ENCODE assay signal across 10 cellular contexts in the genomic region with DNA sequence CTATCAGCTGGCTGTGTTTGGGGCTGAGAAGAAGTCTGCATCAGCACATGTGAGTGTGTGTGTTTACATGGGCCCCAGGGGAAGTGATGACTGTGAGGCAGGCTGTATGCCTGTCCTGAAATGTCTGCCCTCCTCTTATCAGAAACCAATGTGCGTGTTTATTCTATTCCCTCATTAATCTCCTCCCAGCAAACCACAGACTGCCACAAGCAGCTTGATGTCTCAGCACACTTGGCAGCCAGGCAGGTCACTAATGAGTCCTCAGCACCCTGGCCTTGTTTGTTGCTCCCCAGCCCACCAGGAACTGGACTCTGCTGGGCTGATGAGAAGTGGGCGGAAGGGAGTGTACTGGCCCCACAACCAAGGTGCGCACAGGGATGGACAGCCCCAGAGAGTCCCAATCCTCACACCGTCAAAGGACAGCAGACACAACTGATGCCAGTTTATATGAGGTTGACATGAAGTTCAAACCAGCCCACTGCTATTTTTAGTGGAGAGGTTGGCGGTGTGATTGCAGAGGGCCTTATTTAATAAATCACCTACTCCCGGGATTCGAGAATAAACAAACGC.
DNase-seq lines count a peak whose midpoint lies in the region; ATAC-seq and TF ChIP-seq lines count a peak whose summit lies in the region.
"Had no signal": no experiment of that assay in that cellular context is flagged by ENCODE, and none has a peak within 500 bp of the region (broad histone marks: within the 10 kb centered on the region; RNA-seq: fewer than 3 reads in every experiment).

No MANE protein-coding gene starts in this region.

- intact Hi-C loops in left cardiac atrium (cut with DNase I), result no loop called here

- DNase-seq in A172 (ENCODE audit: low spot score), result peak; percentile 68
- peak; percentile 39 for DNase-seq in ELR (ENCODE audit: low read depth)
- DNase-seq in SHP77 (lab: John Stamatoyannopoulos, UW), result peak; percentile 33 to 39
- DNase-seq in left cardiac atrium, result peak; percentile 21
- DNase-seq in GM13976 (ENCODE audit: low spot score), result no peak
- no peak for DNase-seq in activated naive CD8-positive, alpha-beta T cell treated with anti-CD3 and anti-CD28 coated beads for 36 hours
- DNase-seq in activated effector memory CD4-positive, alpha-beta T cell treated with Interleukin-2 at 50 U/mL for 16 hours, result no peak
- DNase-seq: Caco-2, NCI-H226 had no signal

- no peak overlapping the region for H3K27ac Mint-ChIP-seq in activated naive CD8-positive, alpha-beta T cell treated with anti-CD3 and anti-CD28 coated beads for 36 hours

- in situ Hi-C loops in GM13976 (cut with MboI; ENCODE audit: low sequenced_read_pairs, unreplicated experiment), result no loop called here

- no peaks in the 10 kb centered on the region for H3K36me3 Mint-ChIP-seq in activated naive CD8-positive, alpha-beta T cell treated with anti-CD3 and anti-CD28 coated beads for 36 hours

- peaks cover under 1% of the 10 kb centered on the region for H3K9me3 Mint-ChIP-seq in activated naive CD8-positive, alpha-beta T cell treated with anti-CD3 and anti-CD28 coated beads for 36 hours

- no peak for TF ChIP-seq CTCF in GM13976 (IDR thresholded peaks at IDR 0.05; ENCODE audit: borderline replicate concordance, control extremely low read depth, extremely low read depth, insufficient read depth, missing control alignments)

- H3K4me3 Mint-ChIP-seq in activated naive CD8-positive, alpha-beta T cell treated with anti-CD3 and anti-CD28 coated beads for 36 hours, result no peak overlapping the region

- H3K27me3 Mint-ChIP-seq in activated naive CD8-positive, alpha-beta T cell treated with anti-CD3 and anti-CD28 coated beads for 36 hours, result no peaks in the 10 kb centered on the region

- ATAC-seq in left cardiac atrium, result peak in 1 of 2 donors; percentile 17
- no peak for ATAC-seq in GM18867 (IDR thresholded peaks at IDR 0.05; ENCODE audit: unreplicated experiment)

- H3K4me1 Mint-ChIP-seq in activated naive CD8-positive, alpha-beta T cell treated with anti-CD3 and anti-CD28 coated beads for 36 hours, result peaks cover 12% of the 10 kb centered on the region

Comparison
In these comparisons a context has a peak if more than half of its experiments do, and no peak if none do; other contexts are left out.
1. DNase-seq: peak in A172 (single experiment), ELR (single experiment), SHP77 (2 of 2) and left cardiac atrium (single experiment); none in GM13976 (single experiment), activated naive CD8-positive, alpha-beta T cell treated with anti-CD3 and anti-CD28 coated beads for 36 hours (single experiment) and activated effector memory CD4-positive, alpha-beta T cell treated with Interleukin-2 at 50 U/mL for 16 hours (single experiment).